ENCODE assay signal across 1 cellular context in the genomic region with DNA sequence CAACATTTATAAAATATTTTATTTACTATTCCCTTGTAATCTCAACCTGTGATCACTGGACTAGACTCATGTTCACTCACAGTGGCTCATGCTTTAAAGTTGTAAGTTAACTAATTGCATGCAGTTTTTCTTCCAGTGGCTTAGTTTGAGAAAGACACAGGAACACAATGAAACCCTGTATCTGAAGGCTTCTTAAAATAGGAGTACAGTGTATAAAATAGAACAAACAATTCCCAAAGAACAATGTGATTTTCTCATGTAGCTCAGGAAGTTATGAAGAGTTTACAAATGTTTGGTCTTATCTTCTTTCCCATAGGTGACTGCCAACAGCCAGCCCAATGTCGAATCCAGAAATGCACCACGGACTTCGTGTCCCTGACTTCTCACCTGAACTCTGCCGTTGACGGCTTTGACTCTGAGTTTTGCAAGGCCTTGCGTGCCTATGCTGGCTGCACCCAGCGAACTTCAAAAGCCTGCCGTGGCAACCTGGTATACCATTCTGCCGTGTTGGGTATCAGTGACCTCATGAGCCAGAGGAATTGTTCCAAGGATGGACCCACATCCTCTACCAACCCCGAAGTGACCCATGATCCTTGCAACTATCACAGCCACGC.
TF ChIP-seq lines count a peak whose summit lies in the region.

No MANE protein-coding gene starts in this region.

TF ChIP-seq in HepG2, 621 proteins besides CTCF, POLR2A, EP300 and RAD21 (continued from another document and continues in another):
- TF ChIP-seq FOXP1 (IDR thresholded peaks at IDR 0.05): no peak
- peak; percentile 19; the same call in 1 of the 2 replicates for TF ChIP-seq FOXP1 (CRISPR knock-in tag; IDR thresholded peaks at IDR 0.05)
- TF ChIP-seq, protein P1, sequence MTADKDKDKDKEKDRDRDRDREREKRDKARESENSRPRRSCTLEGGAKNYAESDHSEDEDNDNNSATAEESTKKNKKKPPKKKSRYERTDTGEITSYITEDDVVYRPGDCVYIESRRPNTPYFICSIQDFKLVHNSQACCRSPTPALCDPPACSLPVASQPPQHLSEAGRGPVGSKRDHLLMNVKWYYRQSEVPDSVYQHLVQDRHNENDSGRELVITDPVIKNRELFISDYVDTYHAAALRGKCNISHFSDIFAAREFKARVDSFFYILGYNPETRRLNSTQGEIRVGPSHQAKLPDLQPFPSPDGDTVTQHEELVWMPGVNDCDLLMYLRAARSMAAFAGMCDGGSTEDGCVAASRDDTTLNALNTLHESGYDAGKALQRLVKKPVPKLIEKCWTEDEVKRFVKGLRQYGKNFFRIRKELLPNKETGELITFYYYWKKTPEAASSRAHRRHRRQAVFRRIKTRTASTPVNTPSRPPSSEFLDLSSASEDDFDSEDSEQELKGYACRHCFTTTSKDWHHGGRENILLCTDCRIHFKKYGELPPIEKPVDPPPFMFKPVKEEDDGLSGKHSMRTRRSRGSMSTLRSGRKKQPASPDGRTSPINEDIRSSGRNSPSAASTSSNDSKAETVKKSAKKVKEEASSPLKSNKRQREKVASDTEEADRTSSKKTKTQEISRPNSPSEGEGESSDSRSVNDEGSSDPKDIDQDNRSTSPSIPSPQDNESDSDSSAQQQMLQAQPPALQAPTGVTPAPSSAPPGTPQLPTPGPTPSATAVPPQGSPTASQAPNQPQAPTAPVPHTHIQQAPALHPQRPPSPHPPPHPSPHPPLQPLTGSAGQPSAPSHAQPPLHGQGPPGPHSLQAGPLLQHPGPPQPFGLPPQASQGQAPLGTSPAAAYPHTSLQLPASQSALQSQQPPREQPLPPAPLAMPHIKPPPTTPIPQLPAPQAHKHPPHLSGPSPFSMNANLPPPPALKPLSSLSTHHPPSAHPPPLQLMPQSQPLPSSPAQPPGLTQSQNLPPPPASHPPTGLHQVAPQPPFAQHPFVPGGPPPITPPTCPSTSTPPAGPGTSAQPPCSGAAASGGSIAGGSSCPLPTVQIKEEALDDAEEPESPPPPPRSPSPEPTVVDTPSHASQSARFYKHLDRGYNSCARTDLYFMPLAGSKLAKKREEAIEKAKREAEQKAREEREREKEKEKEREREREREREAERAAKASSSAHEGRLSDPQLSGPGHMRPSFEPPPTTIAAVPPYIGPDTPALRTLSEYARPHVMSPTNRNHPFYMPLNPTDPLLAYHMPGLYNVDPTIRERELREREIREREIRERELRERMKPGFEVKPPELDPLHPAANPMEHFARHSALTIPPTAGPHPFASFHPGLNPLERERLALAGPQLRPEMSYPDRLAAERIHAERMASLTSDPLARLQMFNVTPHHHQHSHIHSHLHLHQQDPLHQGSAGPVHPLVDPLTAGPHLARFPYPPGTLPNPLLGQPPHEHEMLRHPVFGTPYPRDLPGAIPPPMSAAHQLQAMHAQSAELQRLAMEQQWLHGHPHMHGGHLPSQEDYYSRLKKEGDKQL (CRISPR knock-in tag; IDR thresholded peaks at IDR 0.05; ENCODE audit: low read depth): no peak
- no peak for TF ChIP-seq TAF15 (IDR thresholded peaks at IDR 0.05; ENCODE audit: low read depth, low read length, poor library complexity, severe bottlenecking)
- TF ChIP-seq KMT2A (CRISPR knock-in tag; IDR thresholded peaks at IDR 0.05): peak; percentile 83
- TF ChIP-seq RBM39 (IDR thresholded peaks at IDR 0.05; ENCODE audit: low read depth, low read length, poor library complexity, severe bottlenecking): no peak
- TF ChIP-seq PPARG (CRISPR knock-in tag; conservative IDR thresholded peaks at IDR 0.05): peak; percentile 71
- TF ChIP-seq HDAC2 (CRISPR knock-in tag; IDR thresholded peaks at IDR 0.05): peak; percentile 42; the same call in 1 of the 2 replicates
- TF ChIP-seq GTF3A (CRISPR knock-in tag; conservative IDR thresholded peaks at IDR 0.05): no peak
- no peak for TF ChIP-seq IKZF1 (IDR thresholded peaks at IDR 0.05)
- no peak; the same call in 1 of the 2 replicates for TF ChIP-seq FOXJ3 (CRISPR knock-in tag; IDR thresholded peaks at IDR 0.05; ENCODE audit: borderline replicate concordance)
- TF ChIP-seq CENPX (CRISPR knock-in tag; IDR thresholded peaks at IDR 0.05): no peak
- TF ChIP-seq KLF11 (CRISPR knock-in tag; IDR thresholded peaks at IDR 0.05): no peak
- no peak for TF ChIP-seq GPBP1L1 (CRISPR knock-in tag; IDR thresholded peaks at IDR 0.05)
- TF ChIP-seq BORCS8-MEF2B (CRISPR knock-in tag; IDR thresholded peaks at IDR 0.05): 0 out of 2 replicates have a peak, but pooled peaks have one; percentile 31
- no peak for TF ChIP-seq IRX3 (CRISPR knock-in tag; IDR thresholded peaks at IDR 0.05; ENCODE audit: borderline replicate concordance, low read depth)
- TF ChIP-seq, protein P2, sequence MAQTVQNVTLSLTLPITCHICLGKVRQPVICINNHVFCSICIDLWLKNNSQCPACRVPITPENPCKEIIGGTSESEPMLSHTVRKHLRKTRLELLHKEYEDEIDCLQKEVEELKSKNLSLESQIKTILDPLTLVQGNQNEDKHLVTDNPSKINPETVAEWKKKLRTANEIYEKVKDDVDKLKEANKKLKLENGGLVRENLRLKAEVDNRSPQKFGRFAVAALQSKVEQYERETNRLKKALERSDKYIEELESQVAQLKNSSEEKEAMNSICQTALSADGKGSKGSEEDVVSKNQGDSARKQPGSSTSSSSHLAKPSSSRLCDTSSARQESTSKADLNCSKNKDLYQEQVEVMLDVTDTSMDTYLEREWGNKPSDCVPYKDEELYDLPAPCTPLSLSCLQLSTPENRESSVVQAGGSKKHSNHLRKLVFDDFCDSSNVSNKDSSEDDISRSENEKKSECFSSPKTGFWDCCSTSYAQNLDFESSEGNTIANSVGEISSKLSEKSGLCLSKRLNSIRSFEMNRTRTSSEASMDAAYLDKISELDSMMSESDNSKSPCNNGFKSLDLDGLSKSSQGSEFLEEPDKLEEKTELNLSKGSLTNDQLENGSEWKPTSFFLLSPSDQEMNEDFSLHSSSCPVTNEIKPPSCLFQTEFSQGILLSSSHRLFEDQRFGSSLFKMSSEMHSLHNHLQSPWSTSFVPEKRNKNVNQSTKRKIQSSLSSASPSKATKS (CRISPR knock-in tag; IDR thresholded peaks at IDR 0.05): no peak
- no peak for TF ChIP-seq STAT5B (CRISPR knock-in tag; IDR thresholded peaks at IDR 0.05)
- no peak for TF ChIP-seq ZNF775 (CRISPR knock-in tag; IDR thresholded peaks at IDR 0.05; ENCODE audit: borderline replicate concordance)
- no peak for TF ChIP-seq ZNF530 (CRISPR knock-in tag; IDR thresholded peaks at IDR 0.05; ENCODE audit: low read depth)
- TF ChIP-seq ISX (CRISPR knock-in tag; conservative IDR thresholded peaks at IDR 0.05): no peak
- TF ChIP-seq ZNF687 (CRISPR knock-in tag; IDR thresholded peaks at IDR 0.05): peak; percentile 76
- 0 out of 2 replicates have a peak, but pooled peaks have one; percentile 35 for TF ChIP-seq KLF13 (CRISPR knock-in tag; IDR thresholded peaks at IDR 0.05)
- no peak for TF ChIP-seq DMAP1 (CRISPR knock-in tag; IDR thresholded peaks at IDR 0.05)
- peak; percentile 67; the same call in 1 of the 2 replicates for TF ChIP-seq IRF2 (CRISPR knock-in tag; IDR thresholded peaks at IDR 0.05)
- TF ChIP-seq HDAC1 (CRISPR knock-in tag; IDR thresholded peaks at IDR 0.05): peak; percentile 66
- TF ChIP-seq HMG20B (CRISPR knock-in tag; conservative IDR thresholded peaks at IDR 0.05): no peak
- TF ChIP-seq ZNF792 (CRISPR knock-in tag; IDR thresholded peaks at IDR 0.05): 0 out of 2 replicates have a peak, but pooled peaks have one; percentile 48
- no peak for TF ChIP-seq ZZZ3 (CRISPR knock-in tag; IDR thresholded peaks at IDR 0.05; ENCODE audit: borderline replicate concordance)
- TF ChIP-seq PHF21A (CRISPR knock-in tag; IDR thresholded peaks at IDR 0.05): peak; percentile 78
- no peak for TF ChIP-seq RORA (CRISPR knock-in tag; IDR thresholded peaks at IDR 0.05)
- TF ChIP-seq ZNF781 (CRISPR knock-in tag; IDR thresholded peaks at IDR 0.05; ENCODE audit: borderline replicate concordance, not compliant biosample characterization): peak; percentile 82
- peak; percentile 66 for TF ChIP-seq TEAD3 (CRISPR knock-in tag; optimal IDR thresholded peaks at IDR 0.05; ENCODE audit: borderline replicate concordance)
- TF ChIP-seq ZNF616 (CRISPR knock-in tag; IDR thresholded peaks at IDR 0.05; ENCODE audit: low read depth): no peak
- no peak for TF ChIP-seq KDM5A (IDR thresholded peaks at IDR 0.05; ENCODE audit: borderline replicate concordance, low read length)
- TF ChIP-seq NCOR1 (IDR thresholded peaks at IDR 0.05; ENCODE audit: borderline replicate concordance, low read length): peak; percentile 68; the same call in 1 of the 2 replicates
- TF ChIP-seq PBX3 (CRISPR knock-in tag; IDR thresholded peaks at IDR 0.05; ENCODE audit: borderline replicate concordance): no peak
- peak; percentile 81 for TF ChIP-seq RXRA (CRISPR knock-in tag; IDR thresholded peaks at IDR 0.05)
- TF ChIP-seq ZMAT3 (CRISPR knock-in tag; conservative IDR thresholded peaks at IDR 0.05): peak; percentile 59; the same call in 1 of the 2 replicates
- TF ChIP-seq ZNF354B (CRISPR knock-in tag; IDR thresholded peaks at IDR 0.05): no peak
- TF ChIP-seq ZNF292 (CRISPR knock-in tag; IDR thresholded peaks at IDR 0.05; ENCODE audit: borderline replicate concordance, low read depth): peak; percentile 90; the same call in 1 of the 2 replicates
- no peak for TF ChIP-seq NFKB2 (CRISPR knock-in tag; IDR thresholded peaks at IDR 0.05; ENCODE audit: borderline replicate concordance)
- TF ChIP-seq SUZ12 (IDR thresholded peaks at IDR 0.05; ENCODE audit: low read depth, low read length): no peak
- TF ChIP-seq TCF7 (IDR thresholded peaks at IDR 0.05; ENCODE audit: low read depth): peak; percentile 65
- TF ChIP-seq, protein P3, sequence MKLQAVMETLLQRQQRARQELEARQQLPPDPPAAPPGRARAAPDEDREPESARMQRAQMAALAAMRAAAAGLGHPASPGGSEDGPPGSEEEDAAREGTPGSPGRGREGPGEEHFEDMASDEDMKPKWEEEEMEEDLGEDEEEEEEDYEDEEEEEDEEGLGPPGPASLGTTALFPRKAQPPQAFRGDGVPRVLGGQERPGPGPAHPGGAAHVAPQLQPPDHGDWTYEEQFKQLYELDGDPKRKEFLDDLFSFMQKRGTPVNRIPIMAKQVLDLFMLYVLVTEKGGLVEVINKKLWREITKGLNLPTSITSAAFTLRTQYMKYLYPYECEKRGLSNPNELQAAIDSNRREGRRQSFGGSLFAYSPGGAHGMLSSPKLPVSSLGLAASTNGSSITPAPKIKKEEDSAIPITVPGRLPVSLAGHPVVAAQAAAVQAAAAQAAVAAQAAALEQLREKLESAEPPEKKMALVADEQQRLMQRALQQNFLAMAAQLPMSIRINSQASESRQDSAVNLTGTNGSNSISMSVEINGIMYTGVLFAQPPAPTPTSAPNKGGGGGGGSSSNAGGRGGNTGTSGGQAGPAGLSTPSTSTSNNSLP (IDR thresholded peaks at IDR 0.05; ENCODE audit: low read depth, low read length): no peak
- no peak for TF ChIP-seq MIER2 (CRISPR knock-in tag; IDR thresholded peaks at IDR 0.05)
- peak; percentile 33; the same call in 1 of the 2 replicates for TF ChIP-seq FOXA3 (CRISPR knock-in tag; IDR thresholded peaks at IDR 0.05)
- TF ChIP-seq KLF9 (CRISPR knock-in tag; IDR thresholded peaks at IDR 0.05; ENCODE audit: low read depth): no peak
